ENCODE assay signal across 1 cellular context in the genomic region with DNA sequence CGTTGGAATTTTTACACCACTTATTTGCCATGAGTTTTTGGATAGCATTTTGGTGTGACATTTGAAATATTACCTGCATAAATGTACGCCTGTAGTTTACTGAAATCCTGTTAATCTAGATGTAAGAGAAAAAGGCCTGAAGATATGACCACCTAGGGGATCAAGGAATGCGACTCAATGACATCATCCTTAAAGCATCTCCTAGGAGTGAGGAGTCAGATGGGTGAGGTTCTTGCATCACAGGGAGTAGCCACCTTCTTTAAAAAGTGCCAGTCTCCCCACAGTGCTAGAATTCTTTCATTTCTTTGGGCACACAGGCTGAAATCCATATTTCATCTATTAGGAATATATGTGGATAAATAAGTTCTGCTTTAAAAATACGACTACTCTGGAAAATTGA.
TF ChIP-seq lines count a peak whose summit lies in the region.

No MANE protein-coding gene starts in this region.

TF ChIP-seq in GM23338, 12 proteins besides CTCF, POLR2A, EP300 and RAD21:
- no peak for TF ChIP-seq ZNF462 (CRISPR knock-in tag; IDR thresholded peaks at IDR 0.05)
- TF ChIP-seq JUNB (IDR thresholded peaks at IDR 0.05; ENCODE audit: unreplicated experiment) = no peak
- no peak for TF ChIP-seq REST (IDR thresholded peaks at IDR 0.05; ENCODE audit: unreplicated experiment)
- no peak for TF ChIP-seq POLR2AphosphoS5 (IDR thresholded peaks at IDR 0.05; ENCODE audit: low read depth)
- TF ChIP-seq ZNF114 (CRISPR knock-in tag; IDR thresholded peaks at IDR 0.05) = no peak
- TF ChIP-seq NANOG (IDR thresholded peaks at IDR 0.05; ENCODE audit: borderline replicate concordance) = no peak
- TF ChIP-seq, protein P1, sequence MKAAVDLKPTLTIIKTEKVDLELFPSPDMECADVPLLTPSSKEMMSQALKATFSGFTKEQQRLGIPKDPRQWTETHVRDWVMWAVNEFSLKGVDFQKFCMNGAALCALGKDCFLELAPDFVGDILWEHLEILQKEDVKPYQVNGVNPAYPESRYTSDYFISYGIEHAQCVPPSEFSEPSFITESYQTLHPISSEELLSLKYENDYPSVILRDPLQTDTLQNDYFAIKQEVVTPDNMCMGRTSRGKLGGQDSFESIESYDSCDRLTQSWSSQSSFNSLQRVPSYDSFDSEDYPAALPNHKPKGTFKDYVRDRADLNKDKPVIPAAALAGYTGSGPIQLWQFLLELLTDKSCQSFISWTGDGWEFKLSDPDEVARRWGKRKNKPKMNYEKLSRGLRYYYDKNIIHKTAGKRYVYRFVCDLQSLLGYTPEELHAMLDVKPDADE (IDR thresholded peaks at IDR 0.05) = no peak
- no peak for TF ChIP-seq STAT1 (IDR thresholded peaks at IDR 0.05; ENCODE audit: unreplicated experiment)
- TF ChIP-seq EZH2 (IDR thresholded peaks at IDR 0.05; ENCODE audit: low read depth, unreplicated experiment) = no peak
- TF ChIP-seq CREB1 (CRISPR knock-in tag; IDR thresholded peaks at IDR 0.05; ENCODE audit: low read depth) = no peak
